ENCODE assay signal across 9 cellular contexts in genomic region chr7:24898691-24899090, GRCh38.
DNase-seq lines count a peak whose midpoint lies in the region; ATAC-seq lines count a peak whose summit lies in the region.
"Had no signal": no experiment of that assay in that cellular context is flagged by ENCODE, and none has a peak within 500 bp of the region (broad histone marks: within the 10 kb centered on the region; RNA-seq: fewer than 3 reads in every experiment).

No MANE protein-coding gene starts in this region.

- no peak overlapping the region for H3K4me3 Mint-ChIP-seq in T-helper 17 cell

- H3K27me3 Mint-ChIP-seq in T-helper 17 cell = no peaks in the 10 kb centered on the region

- no peaks in the 10 kb centered on the region for H3K9me3 ChIP-seq in T-helper 17 cell (ENCODE audit: control insufficient read depth, low read length, poor library complexity, severe bottlenecking)
- H3K9me3 ChIP-seq: neutrophil had no signal

- H3K4me1 Mint-ChIP-seq in T-helper 17 cell = peaks cover 52% of the 10 kb centered on the region

- H3K36me3 Mint-ChIP-seq in T-helper 17 cell (ENCODE audit: low read depth) = no peaks in the 10 kb centered on the region

- ATAC-seq in GM18861 (IDR thresholded peaks at IDR 0.05; ENCODE audit: unreplicated experiment) (peak; percentile 37), HG02852 (IDR thresholded peaks at IDR 0.05; ENCODE audit: unreplicated experiment) (peak; percentile 30), T-helper 17 cell (peak; percentile 23), HG03039 (IDR thresholded peaks at IDR 0.05; ENCODE audit: unreplicated experiment) (no peak)

- peak overlapping the region; percentile 45 for H3K27ac Mint-ChIP-seq in T-helper 17 cell

- DNase-seq in T-helper 17 cell (no peak), non-pigmented ciliary epithelial cell (ENCODE audit: low read depth) (peak; percentile 37), iPS-NIHi7 (ENCODE audit: extremely low spot score) (no peak), Kasumi-1 (lab: John Stamatoyannopoulos, UW) (no peak)
- DNase-seq: stimulated activated CD8-positive, alpha-beta memory T cell treated with anti-CD3 and anti-CD28 coated beads, Interleukin-4, amount 100 ng/mL, for 48 hours had no signal
